ENCODE assay signal across 10 cellular contexts in the genomic region with DNA sequence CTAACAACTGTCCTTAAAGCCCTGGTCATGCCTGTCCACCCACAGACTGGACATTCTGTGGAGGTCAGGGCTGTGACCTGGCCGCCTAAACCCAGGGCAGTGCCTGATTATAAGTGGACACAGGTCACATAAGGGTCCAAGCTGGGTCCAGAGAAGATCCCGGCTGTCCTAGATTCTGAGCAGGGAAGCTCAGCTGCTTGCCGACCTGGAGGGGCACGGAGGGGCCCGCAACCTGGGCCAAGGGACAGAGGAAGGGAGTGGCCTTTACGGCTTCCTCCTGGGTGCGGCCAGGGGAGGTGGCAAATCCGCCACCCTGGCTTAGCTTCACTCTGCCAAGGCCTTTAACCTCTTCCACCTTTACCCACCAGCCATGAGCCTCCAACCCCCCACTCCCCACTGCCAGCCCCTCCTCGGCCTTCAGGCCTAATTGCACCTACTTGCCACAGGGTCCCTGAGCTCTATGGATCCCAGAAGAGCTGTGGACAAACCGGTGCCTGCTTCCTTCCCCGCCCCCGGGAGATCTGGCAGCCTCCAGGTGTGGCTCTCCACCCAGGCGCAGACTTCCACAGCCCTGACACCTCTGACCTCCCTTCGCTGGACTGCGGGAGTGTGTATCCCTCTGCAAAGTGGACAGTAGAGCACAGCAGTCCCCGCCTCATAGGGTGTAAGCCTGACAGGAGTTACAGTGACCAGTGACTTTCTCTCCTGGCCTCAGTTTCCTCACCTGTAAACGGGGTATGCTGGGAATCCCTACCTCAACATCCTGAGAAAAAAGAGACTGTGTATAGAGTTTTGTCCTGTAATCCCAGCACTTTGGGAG. TPM values are rescaled to one million over a fixed set of nuclear protein-coding genes. Genes with fewer than 3 reads are reported as not detected.
DNase-seq lines count a peak whose midpoint lies in the region; ATAC-seq and TF ChIP-seq lines count a peak whose summit lies in the region.
"Had no signal": no experiment of that assay in that cellular context is flagged by ENCODE, and none has a peak within 500 bp of the region (broad histone marks: within the 10 kb centered on the region; RNA-seq: fewer than 3 reads in every experiment).

No MANE protein-coding gene starts in this region.

- no peaks in the 10 kb centered on the region for H3K9me3 Mint-ChIP-seq in endothelial cell (ENCODE audit: unreplicated experiment)

- in situ Hi-C loops in Panc1 (cut with HindIII; ENCODE audit: low pct_unique_long_range_greater_than_20kb, low sequenced_read_pairs): no loop called here

- no peak for ATAC-seq in Panc1

- POLR2A ChIA-PET in Panc1 (lab: Charles Lee): no interaction called here

- intact Hi-C loops in Panc1 (cut with micrococcal nuclease; ENCODE audit: unreplicated experiment): no loop called here
- intact Hi-C loops in posterior vena cava (cut with DNase I): no loop called here

- CTCF ChIA-PET in Panc1 (lab: Charles Lee): no interaction called here

- TSS peak; percentile 68 for BruUV-seq in Panc1 (replicated peaks; lab: Mats Ljungman, UMichigan)

- H3K27ac Mint-ChIP-seq in endothelial cell (ENCODE audit: unreplicated experiment): peak overlapping the region; percentile 66

- no peaks in the 10 kb centered on the region for H3K9me3 ChIP-seq in Panc1 (ENCODE audit: control insufficient read depth, insufficient read depth, low read depth, low read length)

- peaks cover 32% of the 10 kb centered on the region for H3K4me1 Mint-ChIP-seq in endothelial cell (ENCODE audit: unreplicated experiment)

- no peaks in the 10 kb centered on the region for H3K27me3 ChIP-seq in Panc1 (ENCODE audit: control insufficient read depth, insufficient read depth, low read length)

- H3K36me3 ChIP-seq in Panc1 (ENCODE audit: control insufficient read depth, insufficient read depth, low read length): no peaks in the 10 kb centered on the region; the same call in 1 of the 2 replicates

- no peak for DNase-seq in Panc1 (ENCODE audit: low read depth, low spot score)
- peak; percentile 4 for DNase-seq in endothelial cell (ENCODE audit: low spot score)
- DNase-seq in posterior vena cava (ENCODE audit: low spot score): peak; percentile 76
- DNase-seq in medulla oblongata (ENCODE audit: extremely low spot score): no peak
- no peak for DNase-seq in NCI-H2107 (lab: John Stamatoyannopoulos, UW)
- no peak for DNase-seq in NCI-H2029 treated with DMSO at 0.1 percent for 48 hours (lab: John Stamatoyannopoulos, UW)
- no peak for DNase-seq in islet precursor cell
- DNase-seq: NCI-H1694 had no signal

- H3K4me3 Mint-ChIP-seq in endothelial cell (ENCODE audit: unreplicated experiment): peak overlapping the region; percentile 76

- H3K27me3 Mint-ChIP-seq in endothelial cell (ENCODE audit: unreplicated experiment): peaks cover 9% of the 10 kb centered on the region

- H3K27ac ChIP-seq in Panc1 (ENCODE audit: low read length): peak overlapping the region; percentile 86; the same call in 1 of the 2 replicates

- H3K4me3 ChIP-seq in GM08714 (ENCODE audit: low read length) (peak overlapping the region; percentile 80; the same call in 1 of the 2 replicates), Panc1 (ENCODE audit: low read depth in 2 of 2, low read length in 2 of 2) (no peak overlapping the region; a peak in 1 of 4 replicates)

- H3K36me3 Mint-ChIP-seq in endothelial cell (ENCODE audit: low read depth, unreplicated experiment): peaks cover 16% of the 10 kb centered on the region

- H3K4me1 ChIP-seq in Panc1 (ENCODE audit: control insufficient read depth, insufficient read depth, low read length): peaks cover 11% of the 10 kb centered on the region

- TF ChIP-seq CTCF in Panc1 (IDR thresholded peaks at IDR 0.05) (no peak), endothelial cell (IDR thresholded peaks at IDR 0.05; ENCODE audit: unreplicated experiment) (no peak)

RNA-seq across cellular contexts. Expression of a gene that starts 1.7 kb away (rescaled TPM):
- total RNA-seq in Panc1 (2021; ENCODE audit: unreplicated experiment) (120 TPM), endothelial cell (ENCODE audit: unreplicated experiment) (111 TPM), posterior vena cava (10 to 100 TPM; 29.2 to 31.6 TPM)
- polyA plus RNA-seq in Panc1 (2012; ENCODE audit: insufficient read length): 142 TPM

RNA-seq across cellular contexts. Expression of a gene that starts 14.7 kb away (rescaled TPM):
- 36.8 TPM for total RNA-seq in Panc1 (2021; ENCODE audit: unreplicated experiment)
- polyA plus RNA-seq in Panc1 (2012; ENCODE audit: insufficient read length): 38.3 TPM
- total RNA-seq in endothelial cell (ENCODE audit: unreplicated experiment): 39.9 TPM
- 10 to 100 TPM; 29.8 to 31.2 TPM for total RNA-seq in posterior vena cava

RNA-seq across cellular contexts. Expression of a gene that starts 14.9 kb away (rescaled TPM):
- total RNA-seq in Panc1 (2021; ENCODE audit: unreplicated experiment) (1,096 TPM), endothelial cell (ENCODE audit: unreplicated experiment) (1,732 TPM), posterior vena cava (100 to 1,000 TPM; 798 to 911 TPM)
- polyA plus RNA-seq in Panc1 (2012; ENCODE audit: insufficient read length): 1,277 TPM

RNA-seq across cellular contexts. Expression of a gene that starts 36.6 kb away (rescaled TPM):
- 1.2 TPM for total RNA-seq in Panc1 (2021; ENCODE audit: unreplicated experiment)
- polyA plus RNA-seq in Panc1 (2012; ENCODE audit: insufficient read length): 1.5 TPM
- 109 TPM for total RNA-seq in endothelial cell (ENCODE audit: unreplicated experiment)
- total RNA-seq in posterior vena cava: 10 to 100 TPM; 11.0 to 22.5 TPM
- total RNA-seq: osteoblast had no signal

RNA-seq across cellular contexts. Expression of a gene that starts 57.5 kb away (rescaled TPM):
- total RNA-seq in Panc1 (2021; ENCODE audit: unreplicated experiment): 46.6 TPM
- polyA plus RNA-seq in Panc1 (2012; ENCODE audit: insufficient read length): 208 TPM
- 14.3 TPM for total RNA-seq in endothelial cell (ENCODE audit: unreplicated experiment)
- 10 to 100 TPM; 10.4 to 95.3 TPM for total RNA-seq in posterior vena cava

Comparison
In these comparisons a context has a peak if more than half of its experiments do, and no peak if none do; other contexts are left out.
1. DNase-seq: peak in endothelial cell (single experiment) and posterior vena cava (single experiment); none in Panc1 (single experiment), medulla oblongata (single experiment), NCI-H2107 (single experiment), NCI-H2029 treated with DMSO at 0.1 percent for 48 hours (single experiment) and islet precursor cell (single experiment).